26 cellular contexts compared by ENCODE assay signal in genomic region chr15:41979493-41980266, GRCh38. TPM values are rescaled to one million over a fixed set of nuclear protein-coding genes. Genes with fewer than 3 reads are reported as not detected.
A peak's percentile ranks its signal among the peaks of the same experiment; 100 is the strongest.
DNase-seq lines count a peak whose midpoint lies in the region; ATAC-seq and TF ChIP-seq lines count a peak whose summit lies in the region.
"Had no signal": no experiment of that assay in that cellular context is flagged by ENCODE, and none has a peak within 500 bp of the region (broad histone marks: within the 10 kb centered on the region; RNA-seq: fewer than 3 reads in every experiment).

No MANE protein-coding gene starts in this region.

- CTCF ChIA-PET in activated CD4-positive, alpha-beta memory T cell treated with anti-CD3 and anti-CD28 coated beads, Interleukin-2, amount 10 ng/mL, durations not matched to agents 7 days and 5 days (lab: Charles Lee): interaction anchor here (1.7 to 2.1 kb wide), 2 partner anchors 10 to 205 kb away, joined by 3 to 6 read pairs; partner anchors contain the start of gene MAPKBP1

- peaks cover 13% of the 10 kb centered on the region for H3K4me1 ChIP-seq in GM23338 (ENCODE audit: insufficient read depth)

- H3K4me2 ChIP-seq in GM23338: no peak overlapping the region

- no peak for TF ChIP-seq CTCF in GM23338 (conservative IDR thresholded peaks at IDR 0.05; ENCODE audit: low read depth in 2 of 2)

- H3F3A ChIP-seq in GM23338 (replicated peaks; ENCODE audit: low read depth): no peaks in the 10 kb centered on the region

- H3K4me1 Mint-ChIP-seq in GM23338: peaks cover 19% of the 10 kb centered on the region
- peaks cover 41% of the 10 kb centered on the region for H3K4me1 Mint-ChIP-seq in activated CD4-positive, alpha-beta memory T cell treated with anti-CD3 and anti-CD28 coated beads, Interleukin-2, amount 10 ng/mL, durations not matched to agents 7 days and 5 days
- H3K4me1 Mint-ChIP-seq: immature natural killer cell had no signal

- H3K4me3 ChIP-seq in GM23338: no peak overlapping the region
- H3K4me3 ChIP-seq: lung, SK-N-MC had no signal

- no peaks in the 10 kb centered on the region for H4K20me1 ChIP-seq in GM23338 (replicated peaks; ENCODE audit: insufficient read depth)

- POLR2A ChIA-PET in activated CD4-positive, alpha-beta memory T cell treated with anti-CD3 and anti-CD28 coated beads, Interleukin-2, amount 10 ng/mL, durations not matched to agents 7 days and 5 days (lab: Charles Lee): interaction anchor here (1.4 to 3.3 kb wide), 2 partner anchors 8 to 9 kb away, joined by 3 to 34 read pairs; partner anchors contain the start of gene EHD4

- no peaks in the 10 kb centered on the region for H3K27me3 ChIP-seq in GM23338 (ENCODE audit: insufficient read depth)

- DNase-seq in GM23338 (ENCODE audit: low spot score) (no peak), islet precursor cell (peak; percentile 58), posterior vena cava (ENCODE audit: low spot score) (peak; percentile 15), NCI-H2227 treated with DMSO at 0.1 percent for 48 hours (lab: John Stamatoyannopoulos, UW) (no peak)
- no peak for DNase-seq in activated CD4-positive, alpha-beta memory T cell treated with anti-CD3 and anti-CD28 coated beads, Interleukin-2, amount 10 ng/mL, durations not matched to agents 7 days and 5 days
- no peak for DNase-seq in stimulated activated CD4-positive, alpha-beta T cell treated with anti-CD3 and anti-CD28 coated beads, Interleukin-4, amount 100 ng/mL, for 1 hour
- DNase-seq: activated CD4-positive, alpha-beta T cell treated with anti-CD3 and anti-CD28 coated beads, Interleukin-2, amount 50 U/mL, for 1 hour; amygdala; foreskin melanocyte; GDM1; HCEC 1CT; immature natural killer cell; NCI-H1436 treated with DMSO at 0.1 percent for 48 hours; NCI-H524; nucleus accumbens had no signal

- no peaks in the 10 kb centered on the region for H3K36me3 ChIP-seq in GM23338 (ENCODE audit: insufficient read depth)

- no peaks in the 10 kb centered on the region for H3K36me3 Mint-ChIP-seq in GM23338 (ENCODE audit: low read depth)
- H3K36me3 Mint-ChIP-seq in activated CD4-positive, alpha-beta memory T cell treated with anti-CD3 and anti-CD28 coated beads, Interleukin-2, amount 10 ng/mL, durations not matched to agents 7 days and 5 days (ENCODE audit: low read depth): no peaks in the 10 kb centered on the region
- H3K36me3 Mint-ChIP-seq: CD4-positive, CD25-positive, alpha-beta regulatory T cell had no signal

- H3K9me3 Mint-ChIP-seq in GM23338: no peaks in the 10 kb centered on the region
- H3K9me3 Mint-ChIP-seq in activated CD4-positive, alpha-beta memory T cell treated with anti-CD3 and anti-CD28 coated beads, Interleukin-2, amount 10 ng/mL, durations not matched to agents 7 days and 5 days: no peaks in the 10 kb centered on the region
- H3K9me3 Mint-ChIP-seq: CD4-positive, CD25-positive, alpha-beta regulatory T cell; immature natural killer cell had no signal

- no peak for ATAC-seq in GM23338
- no peak for ATAC-seq in GM18870 (IDR thresholded peaks at IDR 0.05; ENCODE audit: unreplicated experiment)
- no peak for ATAC-seq in GM19467 (IDR thresholded peaks at IDR 0.05; ENCODE audit: unreplicated experiment)

- peak overlapping the region; percentile 72; the same call in 1 of the 2 replicates for H2AFZ ChIP-seq in GM23338

- intact Hi-C loops in posterior vena cava (cut with DNase I): no loop called here

- H3K4me3 Mint-ChIP-seq in GM23338: no peak overlapping the region
- H3K4me3 Mint-ChIP-seq in activated CD4-positive, alpha-beta memory T cell treated with anti-CD3 and anti-CD28 coated beads, Interleukin-2, amount 10 ng/mL, durations not matched to agents 7 days and 5 days: no peak overlapping the region
- H3K4me3 Mint-ChIP-seq: CD4-positive, CD25-positive, alpha-beta regulatory T cell; immature natural killer cell had no signal

- H3K27ac ChIP-seq in GM23338 (ENCODE audit: low read depth): no peak overlapping the region
- H3K27ac ChIP-seq: SK-N-MC, VCaP had no signal

- H3K9me2 ChIP-seq in GM23338 (ENCODE audit: insufficient read depth): no peaks in the 10 kb centered on the region

- peaks cover 8% of the 10 kb centered on the region for H3K27me3 Mint-ChIP-seq in GM23338 (ENCODE audit: insufficient read depth, low read depth, poor library complexity)
- peaks cover 12% of the 10 kb centered on the region for H3K27me3 Mint-ChIP-seq in activated CD4-positive, alpha-beta memory T cell treated with anti-CD3 and anti-CD28 coated beads, Interleukin-2, amount 10 ng/mL, durations not matched to agents 7 days and 5 days

- H3K27ac Mint-ChIP-seq in GM23338: no peak overlapping the region
- peak overlapping the region; percentile 9 for H3K27ac Mint-ChIP-seq in activated CD4-positive, alpha-beta memory T cell treated with anti-CD3 and anti-CD28 coated beads, Interleukin-2, amount 10 ng/mL, durations not matched to agents 7 days and 5 days
- H3K27ac Mint-ChIP-seq: immature natural killer cell had no signal

- no peaks in the 10 kb centered on the region for H3K79me2 ChIP-seq in GM23338 (replicated peaks; ENCODE audit: insufficient read depth)

TF ChIP-seq in GM23338, 12 proteins besides CTCF, POLR2A, EP300 and RAD21:
- no peak for TF ChIP-seq JUNB (IDR thresholded peaks at IDR 0.05; ENCODE audit: unreplicated experiment)
- TF ChIP-seq ZNF331 (CRISPR knock-in tag; IDR thresholded peaks at IDR 0.05; ENCODE audit: low read depth): no peak
- no peak for TF ChIP-seq STAT1 (IDR thresholded peaks at IDR 0.05; ENCODE audit: unreplicated experiment)
- TF ChIP-seq ZNF114 (CRISPR knock-in tag; IDR thresholded peaks at IDR 0.05): no peak
- TF ChIP-seq EZH2 (IDR thresholded peaks at IDR 0.05; ENCODE audit: low read depth, unreplicated experiment): no peak
- no peak for TF ChIP-seq REST (IDR thresholded peaks at IDR 0.05; ENCODE audit: unreplicated experiment)

RNA-seq across cellular contexts. Expression of gene EHD4, which starts 7.3 kb away (rescaled TPM):
- 30.6 and 31.0 TPM in 2 replicates for total RNA-seq in GM23338 (2014; rRNA removed; shearing (Covaris generic))
- polyA plus RNA-seq in GM23338 (2016; fragmentation: Nextera tagmentation; extraction: Ambion mirVana): 11.2 and 13.0 TPM in 2 replicates
- total RNA-seq in activated CD4-positive, alpha-beta memory T cell treated with anti-CD3 and anti-CD28 coated beads, Interleukin-2, amount 10 ng/mL, durations not matched to agents 7 days and 5 days: 10 to 100 TPM; 25.0 to 25.3 TPM
- total RNA-seq in posterior vena cava: 10 to 100 TPM; 21.3 to 22.5 TPM

RNA-seq across cellular contexts. Expression of gene PLA2G4E, which starts 41.2 kb away (rescaled TPM):
- not detected in 2 replicates for total RNA-seq in GM23338 (2014; rRNA removed; shearing (Covaris generic))
- not detected in 2 replicates for polyA plus RNA-seq in GM23338 (2016; fragmentation: Nextera tagmentation; extraction: Ambion mirVana)
- not detected for total RNA-seq in activated CD4-positive, alpha-beta memory T cell treated with anti-CD3 and anti-CD28 coated beads, Interleukin-2, amount 10 ng/mL, durations not matched to agents 7 days and 5 days
- total RNA-seq in posterior vena cava: not detected
- total RNA-seq: CD4-positive, CD25-positive, alpha-beta regulatory T cell; dermis microvascular lymphatic vessel endothelial cell; epithelial cell of proximal tubule; myocyte; RPMI7951; T-helper 2 cell treated with Interferon-gamma antibody and Interleukin-4, amounts not matched to agents 100 ng/mL and 5 ng/mL, for 36 hours had no signal
- polyA plus RNA-seq: CD4-positive, CD25-positive, alpha-beta regulatory T cell; immature natural killer cell had no signal

Comparison
In these comparisons a context has a peak if more than half of its experiments do, and no peak if none do; other contexts are left out.
1. DNase-seq: peak in islet precursor cell (single experiment) and posterior vena cava (single experiment); none in GM23338 (single experiment), activated CD4-positive, alpha-beta memory T cell treated with anti-CD3 and anti-CD28 coated beads, Interleukin-2, amount 10 ng/mL, durations not matched to agents 7 days and 5 days (single experiment), NCI-H2227 treated with DMSO at 0.1 percent for 48 hours (single experiment) and stimulated activated CD4-positive, alpha-beta T cell treated with anti-CD3 and anti-CD28 coated beads, Interleukin-4, amount 100 ng/mL, for 1 hour (single experiment).